Comparison of ENCODE assay signal across 24 cellular contexts in the genomic region with DNA sequence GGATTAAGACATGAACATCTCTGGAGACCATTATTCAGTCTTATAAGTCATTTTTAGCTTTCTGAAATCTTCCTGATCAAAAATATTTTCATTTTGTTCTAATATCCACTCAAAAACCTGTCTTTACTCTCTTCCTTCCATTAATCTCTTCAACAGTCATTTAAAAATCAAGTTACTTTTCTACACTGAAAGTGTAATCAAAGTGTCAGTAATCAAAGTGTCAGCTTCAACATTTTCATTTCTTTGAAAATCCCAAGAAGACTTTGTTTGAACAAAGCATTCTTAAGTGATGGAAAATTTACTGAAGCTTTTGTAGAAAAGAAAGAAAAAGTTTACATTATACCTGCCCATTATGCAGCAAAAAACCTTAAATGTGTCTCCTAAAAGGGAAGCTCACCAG.
"Had no signal": no experiment of that assay in that cellular context is flagged by ENCODE, and none has a peak within 500 bp of the region (broad histone marks: within the 10 kb centered on the region; RNA-seq: fewer than 3 reads in every experiment).

No MANE protein-coding gene starts in this region.

- H3K27ac Mint-ChIP-seq: activated CD4-positive, alpha-beta T cell treated with anti-CD3 and anti-CD28 coated beads, Interleukin-2, amount 10 ng/mL, durations not matched to agents 24 days and 14 days; activated CD8-positive, alpha-beta T cell treated with anti-CD3 and anti-CD28 coated beads for 36 hours; activated naive CD4-positive, alpha-beta T cell treated with anti-CD3 and anti-CD28 coated beads for 36 hours; activated naive CD4-positive, alpha-beta T cell treated with anti-CD3 and anti-CD28 coated beads, Interleukin-2, amount 50 U/mL, for 72 hours had no signal

- H3K36me3 Mint-ChIP-seq: brain had no signal

- H3K4me1 ChIP-seq: adrenal gland had no signal

- H3K27ac ChIP-seq: adrenal gland, PC-9, RWPE1, WERI-Rb-1 had no signal

- H3K27me3 Mint-ChIP-seq: activated CD4-positive, alpha-beta T cell treated with anti-CD3 and anti-CD28 coated beads, Interleukin-2, amount 10 ng/mL, durations not matched to agents 24 days and 14 days; activated CD8-positive, alpha-beta T cell treated with anti-CD3 and anti-CD28 coated beads for 36 hours had no signal

- H3K4me3 ChIP-seq: adrenal gland, PC-9 had no signal

- H3K4me3 Mint-ChIP-seq: activated CD4-positive, alpha-beta T cell treated with anti-CD3 and anti-CD28 coated beads, Interleukin-2, amount 10 ng/mL, durations not matched to agents 24 days and 14 days; activated CD8-positive, alpha-beta T cell treated with anti-CD3 and anti-CD28 coated beads for 36 hours; activated naive CD4-positive, alpha-beta T cell treated with anti-CD3 and anti-CD28 coated beads for 36 hours had no signal

- H3K9me3 Mint-ChIP-seq: brain had no signal

- H3K27me3 ChIP-seq: adrenal gland had no signal

- H2AFZ ChIP-seq: PC-9 had no signal

- DNase-seq: activated CD4-positive, alpha-beta T cell treated with anti-CD3 and anti-CD28 coated beads, Interleukin-2, amount 10 ng/mL, durations not matched to agents 24 days and 14 days; activated CD4-positive, alpha-beta T cell treated with anti-CD3 and anti-CD28 coated beads, Interleukin-2, amount 50 U/mL, for 4 hours; activated CD8-positive, alpha-beta T cell treated with anti-CD3 and anti-CD28 coated beads for 36 hours; activated gamma-delta T cell treated with Interleukin-2 at 50 U/mL for 16 hours; activated naive CD4-positive, alpha-beta T cell treated with anti-CD3 and anti-CD28 coated beads for 36 hours; activated T-cell treated with anti-CD3 and anti-CD28 coated beads, Interleukin-2, amount 50 U/mL, for 1 hour; adrenal gland; anterior cingulate cortex; KG1; MM.1S; MV-4-11; NCI-H1092; NCI-H1436 treated with DMSO at 0.1 percent for 48 hours; NCI-H1694 treated with DMSO at 0.1 percent for 48 hours; NCI-H2029; NCI-H345; NCI-H524 treated with DMSO at 0.1 percent for 48 hours; NK-92 treated with Interleukin-12 subunit alpha and Interleukin-12 subunit beta, amount 100 ng/mL, for 24 hours; PC-9; T1000; WERI-Rb-1 had no signal

- H3K9me3 ChIP-seq: adrenal gland had no signal

- H3K36me3 ChIP-seq: adrenal gland, WERI-Rb-1 had no signal

- H3K4me2 ChIP-seq: PC-9 had no signal

- H3K4me1 Mint-ChIP-seq: activated CD4-positive, alpha-beta T cell treated with anti-CD3 and anti-CD28 coated beads, Interleukin-2, amount 10 ng/mL, durations not matched to agents 24 days and 14 days had no signal
